Comparison of ENCODE assay signal across 1 cellular context in genomic region chr15:78872972-78873795, GRCh38.
A peak's percentile ranks its signal among the peaks of the same experiment; 100 is the strongest.
TF ChIP-seq lines count a peak whose summit lies in the region.

No MANE protein-coding gene starts in this region.

TF ChIP-seq in HepG2, 621 proteins besides CTCF, POLR2A, EP300 and RAD21 (continued from another document and continues in another):
- TF ChIP-seq IKZF4 (CRISPR knock-in tag; IDR thresholded peaks at IDR 0.05; ENCODE audit: borderline replicate concordance, low read depth, not compliant biosample characterization): no peak
- TF ChIP-seq TCF7L2 (IDR thresholded peaks at IDR 0.05; ENCODE audit: low read depth, low read length): no peak
- TF ChIP-seq DNMT1 (CRISPR knock-in tag; IDR thresholded peaks at IDR 0.05): 0 out of 2 replicates have a peak, but pooled peaks have one; percentile 45
- no peak for TF ChIP-seq RBAK (CRISPR knock-in tag; IDR thresholded peaks at IDR 0.05)
- TF ChIP-seq ATF1 (CRISPR knock-in tag; IDR thresholded peaks at IDR 0.05): peak; percentile 58
- TF ChIP-seq ZNF333 (CRISPR knock-in tag; IDR thresholded peaks at IDR 0.05; ENCODE audit: borderline replicate concordance): no peak
- TF ChIP-seq CENPX (CRISPR knock-in tag; IDR thresholded peaks at IDR 0.05): no peak
- no peak for TF ChIP-seq RFX1 (IDR thresholded peaks at IDR 0.05)
- peak; percentile 82 for TF ChIP-seq GABPB1 (CRISPR knock-in tag; IDR thresholded peaks at IDR 0.05)
- no peak for TF ChIP-seq HOXA9 (CRISPR knock-in tag; IDR thresholded peaks at IDR 0.05; ENCODE audit: borderline replicate concordance)
- peak; percentile 38; the same call in 1 of the 2 replicates for TF ChIP-seq RXRB (CRISPR knock-in tag; IDR thresholded peaks at IDR 0.05; ENCODE audit: borderline replicate concordance)
- peak; percentile 91 for TF ChIP-seq THAP11 (CRISPR knock-in tag; IDR thresholded peaks at IDR 0.05)
- TF ChIP-seq HNF4A (CRISPR knock-in tag; IDR thresholded peaks at IDR 0.05): no peak
- no peak for TF ChIP-seq CSRNP1 (CRISPR knock-in tag; IDR thresholded peaks at IDR 0.05)
- no peak for TF ChIP-seq ZNF816 (CRISPR knock-in tag; IDR thresholded peaks at IDR 0.05; ENCODE audit: borderline replicate concordance)
- TF ChIP-seq ATF3 (CRISPR knock-in tag; IDR thresholded peaks at IDR 0.05): no peak
- no peak for TF ChIP-seq RNF219 (CRISPR knock-in tag; IDR thresholded peaks at IDR 0.05)
- no peak for TF ChIP-seq PBX3 (CRISPR knock-in tag; IDR thresholded peaks at IDR 0.05; ENCODE audit: borderline replicate concordance)
- TF ChIP-seq TAF1 (CRISPR knock-in tag; IDR thresholded peaks at IDR 0.05): peak; percentile 76
- no peak for TF ChIP-seq ZNF10 (CRISPR knock-in tag; IDR thresholded peaks at IDR 0.05; ENCODE audit: borderline replicate concordance, low read depth)
- TF ChIP-seq SKI (IDR thresholded peaks at IDR 0.05; ENCODE audit: partially characterized antibody): no peak
- 0 out of 2 replicates have a peak, but pooled peaks have one; percentile 5 for TF ChIP-seq HMG20B (CRISPR knock-in tag; conservative IDR thresholded peaks at IDR 0.05)
- TF ChIP-seq PHF8 (CRISPR knock-in tag; IDR thresholded peaks at IDR 0.05): peak; percentile 62
- no peak for TF ChIP-seq USF2 (IDR thresholded peaks at IDR 0.05; ENCODE audit: low read depth, low read length)
- no peak for TF ChIP-seq USF2 (CRISPR knock-in tag; IDR thresholded peaks at IDR 0.05; ENCODE audit: borderline replicate concordance)
- no peak for TF ChIP-seq AHDC1 (CRISPR knock-in tag; IDR thresholded peaks at IDR 0.05; ENCODE audit: borderline replicate concordance)
- no peak for TF ChIP-seq ZNF484 (CRISPR knock-in tag; IDR thresholded peaks at IDR 0.05; ENCODE audit: borderline replicate concordance, low read depth)
- no peak for TF ChIP-seq HCFC1 (IDR thresholded peaks at IDR 0.05; ENCODE audit: low read depth, low read length)
- TF ChIP-seq KIAA2018 (CRISPR knock-in tag; IDR thresholded peaks at IDR 0.05; ENCODE audit: borderline replicate concordance): no peak
- peak; percentile 66; the same call in 1 of the 2 replicates for TF ChIP-seq ZMAT3 (CRISPR knock-in tag; conservative IDR thresholded peaks at IDR 0.05)
- TF ChIP-seq ARID3A (IDR thresholded peaks at IDR 0.05; ENCODE audit: low read depth, low read length): no peak
- peak; percentile 82 for TF ChIP-seq ZBTB7B (CRISPR knock-in tag; IDR thresholded peaks at IDR 0.05)
- 0 out of 2 replicates have a peak, but pooled peaks have one; percentile 0 for TF ChIP-seq AHR (CRISPR knock-in tag; IDR thresholded peaks at IDR 0.05)
- TF ChIP-seq KDM6A (CRISPR knock-in tag; IDR thresholded peaks at IDR 0.05; ENCODE audit: low read depth): no peak
- no peak for TF ChIP-seq ZNF772 (CRISPR knock-in tag; IDR thresholded peaks at IDR 0.05)
